Comparison of ENCODE assay signal across 2 cellular contexts in genomic region chr16:21272253-21272652, GRCh38.
TF ChIP-seq lines count a peak whose summit lies in the region.

No MANE protein-coding gene starts in this region.

TF ChIP-seq in HEK293, 187 proteins besides CTCF, POLR2A, EP300 and RAD21:
- TF ChIP-seq ZNF623 (tag by site-specific recombination; IDR thresholded peaks at IDR 0.05) (peak; percentile 76), ZIC2 (tag by site-specific recombination; IDR thresholded peaks at IDR 0.05) (no peak)
TF ChIP-seq in HEK293: peak in this region for 1.

TF ChIP-seq in K562, 482 proteins besides CTCF, POLR2A, EP300 and RAD21:
- TF ChIP-seq RBM25 (IDR thresholded peaks at IDR 0.05; ENCODE audit: low read depth, low read length, severe bottlenecking) (peak; percentile 50), ZNF695 (CRISPR knock-in tag; IDR thresholded peaks at IDR 0.05) (no peak)
TF ChIP-seq in K562: peak in this region for 1.
